ENCODE assay signal across 17 cellular contexts in the genomic region with DNA sequence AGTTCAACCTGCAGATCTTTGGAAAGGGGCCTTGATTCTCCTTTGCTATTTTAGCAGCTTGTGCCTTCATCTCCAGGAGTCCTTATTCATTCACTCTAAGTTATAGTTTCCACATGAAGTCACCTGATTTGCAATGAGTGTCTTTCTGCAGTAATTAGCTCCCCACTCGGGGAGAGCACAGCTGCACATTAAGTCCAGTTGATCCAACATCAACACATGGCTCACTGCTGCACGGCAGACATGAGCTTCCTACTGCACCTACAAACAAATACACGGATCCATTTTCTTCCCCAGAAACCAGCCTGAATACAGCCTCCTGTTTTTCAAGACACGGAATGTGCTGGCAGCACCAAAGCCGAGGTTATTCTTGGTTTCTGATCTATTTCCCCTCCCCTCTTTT.
DNase-seq lines count a peak whose midpoint lies in the region; ATAC-seq and TF ChIP-seq lines count a peak whose summit lies in the region.
"Had no signal": no experiment of that assay in that cellular context is flagged by ENCODE, and none has a peak within 500 bp of the region (broad histone marks: within the 10 kb centered on the region; RNA-seq: fewer than 3 reads in every experiment).

No MANE protein-coding gene starts in this region.

- H3K4me2 ChIP-seq in osteoblast (ENCODE audit: insufficient read depth, low read length), result no peak overlapping the region
- H3K4me2 ChIP-seq: BLaER1 treated with 17β-estradiol and CSF1 and Interleukin-3, amounts not matched to agents 10 nM and 100 nM had no signal

- H3K4me3 ChIP-seq in ascending aorta, result no peak overlapping the region
- no peak overlapping the region for H3K4me3 ChIP-seq in osteoblast (ENCODE audit: insufficient read depth, low read length)
- H3K4me3 ChIP-seq: BLaER1 treated with 17β-estradiol and CSF1 and Interleukin-3, amounts not matched to agents 10 nM and 100 nM; K562 had no signal

- H3K4me1 ChIP-seq in ascending aorta (peaks cover 11 to 37% of the 10 kb centered on the region in 2 donors), osteoblast (ENCODE audit: insufficient read depth, low read length) (no peaks in the 10 kb centered on the region)
- H3K4me1 ChIP-seq: BLaER1 treated with 17β-estradiol and CSF1 and Interleukin-3, amounts not matched to agents 10 nM and 100 nM had no signal

- intact Hi-C loops in ascending aorta (cut with DNase I), result no loop called here

- no peaks in the 10 kb centered on the region for H3K9me3 ChIP-seq in ascending aorta
- no peaks in the 10 kb centered on the region for H3K9me3 ChIP-seq in osteoblast (ENCODE audit: low read depth, low read length)

- H3K79me2 ChIP-seq in osteoblast (ENCODE audit: insufficient read depth, low read length), result no peaks in the 10 kb centered on the region

- no peak for ATAC-seq in GM18909 (IDR thresholded peaks at IDR 0.05; ENCODE audit: poor library complexity, unreplicated experiment)
- ATAC-seq: K562 had no signal

- H4K20me1 ChIP-seq in osteoblast (ENCODE audit: insufficient read depth, low read length), result no peaks in the 10 kb centered on the region
- H4K20me1 ChIP-seq: BLaER1 treated with 17β-estradiol and CSF1 and Interleukin-3, amounts not matched to agents 10 nM and 100 nM had no signal

- H3K27ac ChIP-seq in ascending aorta (peak overlapping the region; percentile 19 to 27), osteoblast (ENCODE audit: low read depth, low read length) (no peak overlapping the region)
- H3K27ac ChIP-seq: BLaER1 treated with 17β-estradiol and CSF1 and Interleukin-3, amounts not matched to agents 10 nM and 100 nM had no signal

- TF ChIP-seq CTCF in ascending aorta (IDR thresholded peaks at IDR 0.05), result no peak
- TF ChIP-seq CTCF in osteoblast (IDR thresholded peaks at IDR 0.05; ENCODE audit: extremely low read depth, low read depth, low read length), result no peak

- H2AFZ ChIP-seq in osteoblast (ENCODE audit: low read length), result peak overlapping the region; percentile 0

- H3K36me3 ChIP-seq in ascending aorta, result no peaks in the 10 kb centered on the region
- no peaks in the 10 kb centered on the region for H3K36me3 ChIP-seq in osteoblast (ENCODE audit: insufficient read depth, low read length)
- H3K36me3 ChIP-seq: BLaER1 treated with 17β-estradiol and CSF1 and Interleukin-3, amounts not matched to agents 10 nM and 100 nM had no signal

- DNase-seq in DMS79 treated with DMSO at 0.1 percent for 48 hours (lab: John Stamatoyannopoulos, UW) (peak; percentile 54), DMS79 (lab: John Stamatoyannopoulos, UW) (no peak), NCI-H1694 (lab: John Stamatoyannopoulos, UW) (peak; percentile 82), ascending aorta (ENCODE audit: low spot score in 2 of 2) (no peak), osteoblast (ENCODE audit: insufficient read length, low spot score, missing footprints) (no peak), T1000 (lab: John Stamatoyannopoulos, UW) (no peak)
- no peak for DNase-seq in activated CD4-positive, alpha-beta T cell treated with anti-CD3 and anti-CD28 coated beads for 4 hours
- DNase-seq: 8988T; CD4-positive, alpha-beta memory T cell; DMS53; H7; NCI-H187; OCI-M1; Right ventricle myocardium superior had no signal

- no peaks in the 10 kb centered on the region for H3K27me3 ChIP-seq in ascending aorta
- H3K27me3 ChIP-seq in osteoblast (ENCODE audit: insufficient read depth, low read length), result no peaks in the 10 kb centered on the region

Comparison
In these comparisons a context has a peak if more than half of its experiments do, and no peak if none do; other contexts are left out.
1. DNase-seq: peak in DMS79 treated with DMSO at 0.1 percent for 48 hours (single experiment) and NCI-H1694 (single experiment); none in DMS79 (single experiment), ascending aorta (0 of 2), osteoblast (single experiment), T1000 (single experiment) and activated CD4-positive, alpha-beta T cell treated with anti-CD3 and anti-CD28 coated beads for 4 hours (0 of 2).